Comparison of ENCODE assay signal across 22 cellular contexts in genomic region chr12:77667101-77667500, GRCh38.
A peak's percentile ranks its signal among the peaks of the same experiment; 100 is the strongest.
DNase-seq lines count a peak whose midpoint lies in the region; ATAC-seq and TF ChIP-seq lines count a peak whose summit lies in the region.
"Had no signal": no experiment of that assay in that cellular context is flagged by ENCODE, and none has a peak within 500 bp of the region (broad histone marks: within the 10 kb centered on the region; RNA-seq: fewer than 3 reads in every experiment).

No MANE protein-coding gene starts in this region.

- in situ Hi-C loops in mammary epithelial cell (cut with MboI; ENCODE audit: low sequenced_read_pairs in 2 of 2), result no loop called here

- DNase-seq in ELF-1 (ENCODE audit: low read depth, low spot score) (peak; percentile 57), SJCRH30 (peak; percentile 18 to 43), mammary epithelial cell (peak; percentile 1), non-pigmented ciliary epithelial cell (ENCODE audit: low read depth) (peak; percentile 94), Calu3 (no peak), esophagus squamous epithelium (lab: John Stamatoyannopoulos, UW) (no peak), COLO668 (lab: John Stamatoyannopoulos, UW; ENCODE audit: unreplicated experiment) (no peak)
- no peak for DNase-seq in activated CD8-positive, alpha-beta memory T cell treated with anti-CD3 and anti-CD28 coated beads, Interleukin-2, amount 10 ng/mL, durations not matched to agents 7 days and 5 days
- DNase-seq: activated CD8-positive, alpha-beta memory T cell treated with anti-CD3 and anti-CD28 coated beads, Interleukin-2, amount 50 U/mL, for 48 hours; activated naive CD8-positive, alpha-beta T cell treated with anti-CD3 and anti-CD28 coated beads, Interleukin-2, amount 10 ng/mL, durations not matched to agents 7 days and 5 days; Karpas-422; left ventricle myocardium inferior; NCI-H1092; NCI-H1930; NCI-H345; posterior cingulate gyrus; SHP77 treated with DMSO at 0.1 percent for 48 hours; substantia nigra; uterus had no signal

- no TSS peak for BruUV-seq in mammary epithelial cell (replicated peaks; lab: Mats Ljungman, UMichigan)
- BruUV-seq in Calu3 (replicated peaks; lab: Mats Ljungman, UMichigan), result no TSS peak

- H3K36me3 ChIP-seq in SJCRH30 (no peaks in the 10 kb centered on the region), mammary epithelial cell (ENCODE audit: insufficient read depth, low read length) (no peaks in the 10 kb centered on the region), esophagus squamous epithelium (no peaks in the 10 kb centered on the region)
- H3K36me3 ChIP-seq: cardiac muscle cell, left ventricle myocardium inferior, uterus had no signal

- no peak for TF ChIP-seq POLR2A in esophagus squamous epithelium (IDR thresholded peaks at IDR 0.05)

- peaks cover 4% of the 10 kb centered on the region for H3K9me3 Mint-ChIP-seq in Calu3 (ENCODE audit: low read depth, unreplicated experiment)
- H3K9me3 Mint-ChIP-seq in activated CD8-positive, alpha-beta memory T cell treated with anti-CD3 and anti-CD28 coated beads, Interleukin-2, amount 10 ng/mL, durations not matched to agents 7 days and 5 days (ENCODE audit: low read depth), result peaks cover 5% of the 10 kb centered on the region

- CTCF ChIA-PET in mammary epithelial cell (lab: Charles Lee; ENCODE audit: low non-redundant PET) (no interaction called here), Calu3 (lab: Charles Lee) (no interaction called here)
- CTCF ChIA-PET in activated CD8-positive, alpha-beta memory T cell treated with anti-CD3 and anti-CD28 coated beads, Interleukin-2, amount 10 ng/mL, durations not matched to agents 7 days and 5 days (lab: Charles Lee), result no interaction called here

- H3K27ac Mint-ChIP-seq in Calu3 (ENCODE audit: unreplicated experiment), result no peak overlapping the region
- H3K27ac Mint-ChIP-seq in activated CD8-positive, alpha-beta memory T cell treated with anti-CD3 and anti-CD28 coated beads, Interleukin-2, amount 10 ng/mL, durations not matched to agents 7 days and 5 days, result no peak overlapping the region
- H3K27ac Mint-ChIP-seq: activated naive CD8-positive, alpha-beta T cell treated with anti-CD3 and anti-CD28 coated beads, Interleukin-2, amount 10 ng/mL, durations not matched to agents 7 days and 5 days; CD14-positive monocyte; dendritic cell treated with granulocyte-macrophage colony-stimulating factor and Interleukin-4, amounts not matched to agents 40 ng/mL and 50 ng/mL, for 4 days had no signal

- H3K27ac ChIP-seq in SJCRH30 (no peak overlapping the region), mammary epithelial cell (ENCODE audit: insufficient read depth, low read depth, low read length) (no peak overlapping the region), esophagus squamous epithelium (no peak overlapping the region)
- H3K27ac ChIP-seq: cardiac muscle cell, left ventricle myocardium inferior, uterus had no signal

- H4K20me1 ChIP-seq in mammary epithelial cell (ENCODE audit: insufficient read depth, low read length), result no peaks in the 10 kb centered on the region

- H3K4me1 ChIP-seq in SJCRH30 (no peaks in the 10 kb centered on the region), mammary epithelial cell (ENCODE audit: insufficient read depth, low read length) (no peaks in the 10 kb centered on the region), esophagus squamous epithelium (no peaks in the 10 kb centered on the region)
- H3K4me1 ChIP-seq: left ventricle myocardium inferior, uterus had no signal

- no peak overlapping the region for H2AFZ ChIP-seq in mammary epithelial cell (ENCODE audit: low read depth, low read length)

- no peaks in the 10 kb centered on the region for H3K36me3 Mint-ChIP-seq in Calu3 (ENCODE audit: insufficient read depth, unreplicated experiment)
- no peaks in the 10 kb centered on the region for H3K36me3 Mint-ChIP-seq in activated CD8-positive, alpha-beta memory T cell treated with anti-CD3 and anti-CD28 coated beads, Interleukin-2, amount 10 ng/mL, durations not matched to agents 7 days and 5 days
- H3K36me3 Mint-ChIP-seq: activated naive CD8-positive, alpha-beta T cell treated with anti-CD3 and anti-CD28 coated beads, Interleukin-2, amount 10 ng/mL, durations not matched to agents 7 days and 5 days; CD14-positive monocyte had no signal

- no peak overlapping the region for H3K9ac ChIP-seq in mammary epithelial cell (ENCODE audit: insufficient read depth, low read length)

- H3K4me2 ChIP-seq in mammary epithelial cell (ENCODE audit: insufficient read depth, low read depth, low read length), result no peak overlapping the region

- no peaks in the 10 kb centered on the region for H3K27me3 Mint-ChIP-seq in Calu3 (ENCODE audit: unreplicated experiment)
- H3K27me3 Mint-ChIP-seq in activated CD8-positive, alpha-beta memory T cell treated with anti-CD3 and anti-CD28 coated beads, Interleukin-2, amount 10 ng/mL, durations not matched to agents 7 days and 5 days, result no peaks in the 10 kb centered on the region
- H3K27me3 Mint-ChIP-seq: activated naive CD8-positive, alpha-beta T cell treated with anti-CD3 and anti-CD28 coated beads, Interleukin-2, amount 10 ng/mL, durations not matched to agents 7 days and 5 days; dendritic cell treated with granulocyte-macrophage colony-stimulating factor and Interleukin-4, amounts not matched to agents 40 ng/mL and 50 ng/mL, for 4 days had no signal

- TF ChIP-seq CTCF in mammary epithelial cell (conservative IDR thresholded peaks at IDR 0.05 in 1 of 2, IDR thresholded peaks at IDR 0.05 in 1 of 2; ENCODE audit: extremely low read depth in 1 of 2, insufficient read depth in 1 of 2, low read depth in 1 of 2, low read length in 2 of 2) (no peak), Calu3 (IDR thresholded peaks at IDR 0.05; ENCODE audit: unreplicated experiment) (no peak), esophagus squamous epithelium (IDR thresholded peaks at IDR 0.05) (no peak)

- ATAC-seq in activated CD8-positive, alpha-beta memory T cell treated with anti-CD3 and anti-CD28 coated beads, Interleukin-2, amount 10 ng/mL, durations not matched to agents 7 days and 5 days, result no peak

- H3K9me3 ChIP-seq in SJCRH30 (replicated peaks) (no peaks in the 10 kb centered on the region; the same call in 1 of the 2 replicates), mammary epithelial cell (replicated peaks; ENCODE audit: insufficient read depth, low read length) (no peaks in the 10 kb centered on the region), esophagus squamous epithelium (no peaks in the 10 kb centered on the region)
- H3K9me3 ChIP-seq: left ventricle myocardium inferior, uterus had no signal

- H3K27me3 ChIP-seq in SJCRH30 (no peaks in the 10 kb centered on the region), mammary epithelial cell (ENCODE audit: insufficient read depth, low read length) (no peaks in the 10 kb centered on the region), esophagus squamous epithelium (no peaks in the 10 kb centered on the region)
- H3K27me3 ChIP-seq: cardiac muscle cell, uterus had no signal

- no peak overlapping the region for H3K4me3 Mint-ChIP-seq in Calu3 (ENCODE audit: low read depth, unreplicated experiment)
- H3K4me3 Mint-ChIP-seq in activated CD8-positive, alpha-beta memory T cell treated with anti-CD3 and anti-CD28 coated beads, Interleukin-2, amount 10 ng/mL, durations not matched to agents 7 days and 5 days, result no peak overlapping the region
- H3K4me3 Mint-ChIP-seq: activated naive CD8-positive, alpha-beta T cell treated with anti-CD3 and anti-CD28 coated beads, Interleukin-2, amount 10 ng/mL, durations not matched to agents 7 days and 5 days; CD14-positive monocyte; dendritic cell treated with granulocyte-macrophage colony-stimulating factor and Interleukin-4, amounts not matched to agents 40 ng/mL and 50 ng/mL, for 4 days had no signal

- dilution Hi-C loops in mammary epithelial cell (cut with HindIII; ENCODE audit: low sequenced_read_pairs), result no loop called here

- no peaks in the 10 kb centered on the region for H3K4me1 Mint-ChIP-seq in Calu3 (ENCODE audit: low read depth, unreplicated experiment)
- no peaks in the 10 kb centered on the region for H3K4me1 Mint-ChIP-seq in activated CD8-positive, alpha-beta memory T cell treated with anti-CD3 and anti-CD28 coated beads, Interleukin-2, amount 10 ng/mL, durations not matched to agents 7 days and 5 days
- H3K4me1 Mint-ChIP-seq: activated naive CD8-positive, alpha-beta T cell treated with anti-CD3 and anti-CD28 coated beads, Interleukin-2, amount 10 ng/mL, durations not matched to agents 7 days and 5 days; CD14-positive monocyte had no signal

- no peak overlapping the region for H3K4me3 ChIP-seq in SJCRH30
- H3K4me3 ChIP-seq in mammary epithelial cell (replicated peaks in 1 of 3; ENCODE audit: insufficient read depth in 1 of 3, low read depth in 2 of 3, low read length in 3 of 3), result no peak overlapping the region
- H3K4me3 ChIP-seq in esophagus squamous epithelium, result no peak overlapping the region
- H3K4me3 ChIP-seq: cardiac muscle cell, left ventricle myocardium inferior, uterus had no signal

- H3K79me2 ChIP-seq in mammary epithelial cell (ENCODE audit: insufficient read depth, low read length), result no peaks in the 10 kb centered on the region

- intact Hi-C loops in mammary epithelial cell (cut with micrococcal nuclease) (no loop called here), Calu3 (cut with micrococcal nuclease; ENCODE audit: unreplicated experiment) (no loop called here), esophagus squamous epithelium (cut with DNase I) (no loop called here)

- 83% methylated on average over 6 of the region's 6 CpGs for WGBS in mammary epithelial cell (ENCODE audit: low coverage, missing lambda C conversion rate)
- 71 to 78% methylated on average over 5 to 6 of the region's 6 CpGs for WGBS in esophagus squamous epithelium, 2 donors

Comparison
In these comparisons a context has a peak if more than half of its experiments do, and no peak if none do; other contexts are left out.
1. DNase-seq: peak in ELF-1 (single experiment), SJCRH30 (2 of 2), mammary epithelial cell (single experiment) and non-pigmented ciliary epithelial cell (single experiment); none in Calu3 (single experiment), activated CD8-positive, alpha-beta memory T cell treated with anti-CD3 and anti-CD28 coated beads, Interleukin-2, amount 10 ng/mL, durations not matched to agents 7 days and 5 days (single experiment), esophagus squamous epithelium (single experiment) and COLO668 (single experiment).